ENCODE assay signal across 24 cellular contexts in the genomic region with DNA sequence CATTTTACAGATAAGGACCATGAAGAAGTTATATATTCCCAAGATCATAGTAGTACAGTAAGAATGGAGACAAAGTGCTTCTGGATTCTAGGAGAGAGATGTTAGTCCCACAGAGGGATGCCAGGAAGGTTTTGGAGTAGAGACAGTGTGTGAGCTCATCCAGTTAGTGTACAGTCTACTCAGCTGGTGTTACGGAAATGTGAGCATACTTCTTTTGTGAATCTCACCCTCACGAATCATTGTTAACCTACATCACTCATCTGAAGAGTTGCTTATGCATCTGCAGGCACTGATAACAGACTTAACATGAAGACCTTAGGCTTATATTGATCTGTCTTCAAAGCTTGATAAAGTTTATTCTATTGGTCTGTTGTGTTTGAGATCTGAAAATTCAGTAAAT.
"Had no signal": no experiment of that assay in that cellular context is flagged by ENCODE, and none has a peak within 500 bp of the region (broad histone marks: within the 10 kb centered on the region; RNA-seq: fewer than 3 reads in every experiment).

No MANE protein-coding gene starts in this region.

- H3K27ac Mint-ChIP-seq: activated CD4-positive, alpha-beta T cell treated with anti-CD3 and anti-CD28 coated beads, Interleukin-2, amount 10 ng/mL, durations not matched to agents 7 days and 5 days; activated CD8-positive, alpha-beta memory T cell treated with anti-CD3 and anti-CD28 coated beads, Interleukin-2, amount 10 ng/mL, durations not matched to agents 7 days and 5 days; activated CD8-positive, alpha-beta T cell treated with anti-CD3 and anti-CD28 coated beads, Interleukin-2, amount 10 ng/mL, durations not matched to agents 7 days and 5 days; activated naive CD4-positive, alpha-beta T cell treated with anti-CD3 and anti-CD28 coated beads, Interleukin-2, amount 50 U/mL, for 24 hours; activated naive CD8-positive, alpha-beta T cell treated with anti-CD3 and anti-CD28 coated beads, Interleukin-2, amount 50 U/mL, for 24 hours; activated T-helper 2 cell treated with anti-CD3 and anti-CD28 coated beads, Interferon-gamma antibody, Interleukin-2, Interleukin-4, amounts not matched to agents 10 μg/mL and 5 μg/mL and 100 μg/mL, durations not matched to agents 14 hours and 24 hours and 36 hours; natural killer cell treated with Interleukin-12 subunit alpha and Interleukin-12 subunit beta and Interleukin-15 and Interleukin-18, amount 100 ng/mL, for 72 hours; progenitor cell of endocrine pancreas; T-helper 1 cell treated with Interleukin-12 subunit alpha and Interleukin-12 subunit beta and Interleukin-4 antibody, amounts not matched to agents 30 μg/mL and 1 μg/mL, for 36 hours; WTC11 had no signal

- ATAC-seq: activated CD8-positive, alpha-beta memory T cell treated with anti-CD3 and anti-CD28 coated beads, Interleukin-2, amount 10 ng/mL, durations not matched to agents 7 days and 5 days; activated CD8-positive, alpha-beta T cell treated with anti-CD3 and anti-CD28 coated beads, Interleukin-2, amount 10 ng/mL, durations not matched to agents 7 days and 5 days; activated naive CD8-positive, alpha-beta T cell treated with anti-CD3 and anti-CD28 coated beads, Interleukin-2, amount 50 U/mL, for 24 hours; heart left ventricle; mucosa of descending colon; natural killer cell treated with Interleukin-12 subunit alpha and Interleukin-12 subunit beta and Interleukin-15 and Interleukin-18, amount 100 ng/mL, for 72 hours; right lobe of liver; stimulated activated naive CD8-positive, alpha-beta T cell treated with anti-CD3 and anti-CD28 coated beads, Interleukin-15, Interleukin-2, amounts not matched to agents 100 U/mL and 50 U/mL, for 24 hours; WTC11 had no signal

- H3K36me3 ChIP-seq: esophagus muscularis mucosa, heart left ventricle, left ventricle myocardium inferior, right lobe of liver, transverse colon had no signal

- H3K4me3 ChIP-seq: esophagus muscularis mucosa, heart left ventricle, left ventricle myocardium inferior, mucosa of descending colon, right lobe of liver, testis, transverse colon had no signal

- H3K36me3 Mint-ChIP-seq: activated CD8-positive, alpha-beta memory T cell treated with anti-CD3 and anti-CD28 coated beads, Interleukin-2, amount 10 ng/mL, durations not matched to agents 7 days and 5 days; activated naive CD4-positive, alpha-beta T cell treated with anti-CD3 and anti-CD28 coated beads, Interleukin-2, amount 50 U/mL, for 24 hours; natural killer cell treated with Interleukin-12 subunit alpha and Interleukin-12 subunit beta and Interleukin-15 and Interleukin-18, amount 100 ng/mL, for 72 hours; WTC11 had no signal

- H3K4me3 Mint-ChIP-seq: activated CD4-positive, alpha-beta T cell treated with anti-CD3 and anti-CD28 coated beads, Interleukin-2, amount 10 ng/mL, durations not matched to agents 7 days and 5 days; activated CD8-positive, alpha-beta memory T cell treated with anti-CD3 and anti-CD28 coated beads, Interleukin-2, amount 10 ng/mL, durations not matched to agents 7 days and 5 days; activated CD8-positive, alpha-beta T cell treated with anti-CD3 and anti-CD28 coated beads, Interleukin-2, amount 10 ng/mL, durations not matched to agents 7 days and 5 days; activated naive CD4-positive, alpha-beta T cell treated with anti-CD3 and anti-CD28 coated beads, Interleukin-2, amount 50 U/mL, for 24 hours; activated naive CD8-positive, alpha-beta T cell treated with anti-CD3 and anti-CD28 coated beads, Interleukin-2, amount 50 U/mL, for 24 hours; natural killer cell treated with Interleukin-12 subunit alpha and Interleukin-12 subunit beta and Interleukin-15 and Interleukin-18, amount 100 ng/mL, for 72 hours; T-helper 1 cell treated with Interleukin-12 subunit alpha and Interleukin-12 subunit beta and Interleukin-4 antibody, amounts not matched to agents 30 μg/mL and 1 μg/mL, for 36 hours; WTC11 had no signal

- H3K27me3 ChIP-seq: esophagus muscularis mucosa, heart left ventricle, right lobe of liver, testis, transverse colon had no signal

- DNase-seq: activated CD4-positive, alpha-beta T cell treated with anti-CD3 and anti-CD28 coated beads for 1 hour; activated CD4-positive, alpha-beta T cell treated with anti-CD3 and anti-CD28 coated beads, Interleukin-2, amount 10 ng/mL, durations not matched to agents 7 days and 5 days; activated CD8-positive, alpha-beta memory T cell treated with anti-CD3 and anti-CD28 coated beads, Interleukin-2, amount 10 ng/mL, durations not matched to agents 7 days and 5 days; activated CD8-positive, alpha-beta T cell treated with anti-CD3 and anti-CD28 coated beads, Interleukin-2, amount 10 ng/mL, durations not matched to agents 7 days and 5 days; activated naive CD8-positive, alpha-beta T cell treated with anti-CD3 and anti-CD28 coated beads, Interleukin-2, amount 50 U/mL, for 24 hours; activated T-cell treated with anti-CD3 and anti-CD28 coated beads, Interleukin-2, amount 50 U/mL, for 48 hours; central memory CD4-positive, alpha-beta T cell; foreskin fibroblast; heart left ventricle; left ventricle myocardium inferior; mucosa of descending colon; right lobe of liver; stimulated activated CD4-positive, alpha-beta T cell treated with anti-CD3 and anti-CD28 coated beads, Interleukin-2, amount 100 ng/mL, for 48 hours; stimulated activated naive CD8-positive, alpha-beta T cell treated with anti-CD3 and anti-CD28 coated beads, Interleukin-15, Interleukin-2, amounts not matched to agents 100 U/mL and 50 U/mL, for 24 hours; T1000; testis; transverse colon had no signal

- H3K9me3 ChIP-seq: mucosa of descending colon, right lobe of liver, testis, transverse colon had no signal

- H3K27me3 Mint-ChIP-seq: activated CD4-positive, alpha-beta T cell treated with anti-CD3 and anti-CD28 coated beads, Interleukin-2, amount 10 ng/mL, durations not matched to agents 7 days and 5 days; activated CD8-positive, alpha-beta memory T cell treated with anti-CD3 and anti-CD28 coated beads, Interleukin-2, amount 10 ng/mL, durations not matched to agents 7 days and 5 days; activated naive CD4-positive, alpha-beta T cell treated with anti-CD3 and anti-CD28 coated beads, Interleukin-2, amount 50 U/mL, for 24 hours; natural killer cell treated with Interleukin-12 subunit alpha and Interleukin-12 subunit beta and Interleukin-15 and Interleukin-18, amount 100 ng/mL, for 72 hours; progenitor cell of endocrine pancreas had no signal

- H3K4me1 Mint-ChIP-seq: activated CD4-positive, alpha-beta T cell treated with anti-CD3 and anti-CD28 coated beads, Interleukin-2, amount 10 ng/mL, durations not matched to agents 7 days and 5 days; activated CD8-positive, alpha-beta memory T cell treated with anti-CD3 and anti-CD28 coated beads, Interleukin-2, amount 10 ng/mL, durations not matched to agents 7 days and 5 days; activated naive CD4-positive, alpha-beta T cell treated with anti-CD3 and anti-CD28 coated beads, Interleukin-2, amount 50 U/mL, for 24 hours; activated naive CD8-positive, alpha-beta T cell treated with anti-CD3 and anti-CD28 coated beads, Interleukin-2, amount 50 U/mL, for 24 hours; WTC11 had no signal

- H3K4me1 ChIP-seq: esophagus muscularis mucosa, heart left ventricle, left ventricle myocardium inferior, right lobe of liver, testis had no signal

- H3K9me3 Mint-ChIP-seq: activated CD4-positive, alpha-beta T cell treated with anti-CD3 and anti-CD28 coated beads, Interleukin-2, amount 10 ng/mL, durations not matched to agents 7 days and 5 days; activated naive CD4-positive, alpha-beta T cell treated with anti-CD3 and anti-CD28 coated beads, Interleukin-2, amount 50 U/mL, for 24 hours; activated naive CD8-positive, alpha-beta T cell treated with anti-CD3 and anti-CD28 coated beads, Interleukin-2, amount 50 U/mL, for 24 hours; activated T-helper 2 cell treated with anti-CD3 and anti-CD28 coated beads, Interferon-gamma antibody, Interleukin-2, Interleukin-4, amounts not matched to agents 10 μg/mL and 5 μg/mL and 100 μg/mL, durations not matched to agents 14 hours and 24 hours and 36 hours had no signal

- H3K27ac ChIP-seq: esophagus muscularis mucosa, heart left ventricle, left ventricle myocardium inferior, right lobe of liver, testis, transverse colon had no signal
